ENCODE assay signal across 1 cellular context in genomic region chr14:90489916-90490726, GRCh38.
TF ChIP-seq lines count a peak whose summit lies in the region.

No MANE protein-coding gene starts in this region.

TF ChIP-seq in HCT116, 20 proteins besides CTCF, POLR2A, EP300 and RAD21 (continued from another document):
- TF ChIP-seq, protein P1, sequence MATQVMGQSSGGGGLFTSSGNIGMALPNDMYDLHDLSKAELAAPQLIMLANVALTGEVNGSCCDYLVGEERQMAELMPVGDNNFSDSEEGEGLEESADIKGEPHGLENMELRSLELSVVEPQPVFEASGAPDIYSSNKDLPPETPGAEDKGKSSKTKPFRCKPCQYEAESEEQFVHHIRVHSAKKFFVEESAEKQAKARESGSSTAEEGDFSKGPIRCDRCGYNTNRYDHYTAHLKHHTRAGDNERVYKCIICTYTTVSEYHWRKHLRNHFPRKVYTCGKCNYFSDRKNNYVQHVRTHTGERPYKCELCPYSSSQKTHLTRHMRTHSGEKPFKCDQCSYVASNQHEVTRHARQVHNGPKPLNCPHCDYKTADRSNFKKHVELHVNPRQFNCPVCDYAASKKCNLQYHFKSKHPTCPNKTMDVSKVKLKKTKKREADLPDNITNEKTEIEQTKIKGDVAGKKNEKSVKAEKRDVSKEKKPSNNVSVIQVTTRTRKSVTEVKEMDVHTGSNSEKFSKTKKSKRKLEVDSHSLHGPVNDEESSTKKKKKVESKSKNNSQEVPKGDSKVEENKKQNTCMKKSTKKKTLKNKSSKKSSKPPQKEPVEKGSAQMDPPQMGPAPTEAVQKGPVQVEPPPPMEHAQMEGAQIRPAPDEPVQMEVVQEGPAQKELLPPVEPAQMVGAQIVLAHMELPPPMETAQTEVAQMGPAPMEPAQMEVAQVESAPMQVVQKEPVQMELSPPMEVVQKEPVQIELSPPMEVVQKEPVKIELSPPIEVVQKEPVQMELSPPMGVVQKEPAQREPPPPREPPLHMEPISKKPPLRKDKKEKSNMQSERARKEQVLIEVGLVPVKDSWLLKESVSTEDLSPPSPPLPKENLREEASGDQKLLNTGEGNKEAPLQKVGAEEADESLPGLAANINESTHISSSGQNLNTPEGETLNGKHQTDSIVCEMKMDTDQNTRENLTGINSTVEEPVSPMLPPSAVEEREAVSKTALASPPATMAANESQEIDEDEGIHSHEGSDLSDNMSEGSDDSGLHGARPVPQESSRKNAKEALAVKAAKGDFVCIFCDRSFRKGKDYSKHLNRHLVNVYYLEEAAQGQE (IDR thresholded peaks at IDR 0.05; ENCODE audit: low read depth): no peak
- TF ChIP-seq ZFX (IDR thresholded peaks at IDR 0.05): no peak
- no peak for TF ChIP-seq ELF1 (IDR thresholded peaks at IDR 0.05; ENCODE audit: borderline replicate concordance, low read depth)
- no peak for TF ChIP-seq YY1 (IDR thresholded peaks at IDR 0.05; ENCODE audit: extremely low read depth, insufficient replicate concordance, low read depth, low read length)
- TF ChIP-seq ATF3 (IDR thresholded peaks at IDR 0.05): no peak
